In genomic region chr13:51583875-51584730, GRCh38 we compare ENCODE assay signal across 8 cellular contexts. TPM values are rescaled to one million over a fixed set of nuclear protein-coding genes. Genes with fewer than 3 reads are reported as not detected.
A peak's percentile ranks its signal among the peaks of the same experiment; 100 is the strongest.
DNase-seq lines count a peak whose midpoint lies in the region; ATAC-seq and TF ChIP-seq lines count a peak whose summit lies in the region.

A gene with protein sequence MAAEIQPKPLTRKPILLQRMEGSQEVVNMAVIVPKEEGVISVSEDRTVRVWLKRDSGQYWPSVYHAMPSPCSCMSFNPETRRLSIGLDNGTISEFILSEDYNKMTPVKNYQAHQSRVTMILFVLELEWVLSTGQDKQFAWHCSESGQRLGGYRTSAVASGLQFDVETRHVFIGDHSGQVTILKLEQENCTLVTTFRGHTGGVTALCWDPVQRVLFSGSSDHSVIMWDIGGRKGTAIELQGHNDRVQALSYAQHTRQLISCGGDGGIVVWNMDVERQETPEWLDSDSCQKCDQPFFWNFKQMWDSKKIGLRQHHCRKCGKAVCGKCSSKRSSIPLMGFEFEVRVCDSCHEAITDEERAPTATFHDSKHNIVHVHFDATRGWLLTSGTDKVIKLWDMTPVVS (plus strand): TSS chr13:51584462. CDS start chr13:51584688, 226 bp downstream.

- H3K36me3 ChIP-seq in DOHH2 (ENCODE audit: control insufficient read depth, low read length), result no peaks in the 10 kb centered on the region
- H3K36me3 ChIP-seq in GM23248 (ENCODE audit: low read depth), result no peaks in the 10 kb centered on the region

- no peaks in the 10 kb centered on the region for H3K9me3 ChIP-seq in DOHH2 (ENCODE audit: control insufficient read depth, insufficient read depth, low read length)
- no peaks in the 10 kb centered on the region for H3K9me3 ChIP-seq in GM23248 (ENCODE audit: low read depth)

- H4K20me1 ChIP-seq in DOHH2 (ENCODE audit: control insufficient read depth, insufficient read depth, low read depth, low read length), result no peaks in the 10 kb centered on the region; the same call in 1 of the 2 replicates
- no peaks in the 10 kb centered on the region for H4K20me1 ChIP-seq in GM23248 (ENCODE audit: insufficient read depth)

- peak within 1 kb of the TSS; percentile 85 for H3K4me3 ChIP-seq in DOHH2 (ENCODE audit: low read length)
- peak within 1 kb of the TSS; percentile 99 for H3K4me3 ChIP-seq in GM23248

- H3K9me2 ChIP-seq in DOHH2 (replicated peaks; ENCODE audit: control insufficient read depth, low read length) (no peaks in the 10 kb centered on the region), GM23248 (ENCODE audit: insufficient read depth) (no peaks in the 10 kb centered on the region)

- H3K4me1 ChIP-seq in DOHH2 (ENCODE audit: control insufficient read depth, low read length) (peaks cover 14% of the 10 kb centered on the region), GM23248 (ENCODE audit: insufficient read depth) (peaks cover 30% of the 10 kb centered on the region)

- H3K36me3 Mint-ChIP-seq in naive B cell, result peaks cover 0 to 2% of the 10 kb centered on the region in 2 donors
- H3K36me3 Mint-ChIP-seq in stimulated activated memory B cell treated with anti-CD40 and anti-IgM and Interleukin-4, amounts not matched to agents 10 μg/mL and 1 μg/mL and 100 μg/mL, for 72 hours, result no peaks in the 10 kb centered on the region

- H3K4me2 ChIP-seq in DOHH2 (ENCODE audit: low read length) (peak within 1 kb of the TSS; percentile 69), GM23248 (ENCODE audit: unreplicated experiment) (peak within 1 kb of the TSS; percentile 97)

- H3K79me2 ChIP-seq in DOHH2 (ENCODE audit: control insufficient read depth, low read length), result peaks cover 29% of the 10 kb centered on the region
- H3K79me2 ChIP-seq in GM23248 (ENCODE audit: insufficient read depth), result peaks cover 48% of the 10 kb centered on the region

- no peak for TF ChIP-seq CTCF in DOHH2 (IDR thresholded peaks at IDR 0.05; ENCODE audit: low read depth, low read length, poor library complexity, severe bottlenecking)

- peaks cover 31 to 39% (median 32%) of the 10 kb centered on the region in 3 donors for H3K4me1 Mint-ChIP-seq in naive B cell
- H3K4me1 Mint-ChIP-seq in stimulated activated memory B cell treated with anti-CD40 and anti-IgM and Interleukin-4, amounts not matched to agents 10 μg/mL and 1 μg/mL and 100 μg/mL, for 72 hours, result peaks cover 41% of the 10 kb centered on the region

- H3K9me3 Mint-ChIP-seq in naive B cell, result no peaks in the 10 kb centered on the region
- H3K9me3 Mint-ChIP-seq in stimulated activated memory B cell treated with anti-CD40 and anti-IgM and Interleukin-4, amounts not matched to agents 10 μg/mL and 1 μg/mL and 100 μg/mL, for 72 hours, result peaks cover under 1% of the 10 kb centered on the region

- H3K27me3 ChIP-seq in DOHH2 (ENCODE audit: control insufficient read depth, low read length) (no peaks in the 10 kb centered on the region), GM23248 (replicated peaks; ENCODE audit: insufficient read depth) (no peaks in the 10 kb centered on the region)

- peak; percentile 71 to 72 for ATAC-seq in naive B cell (ENCODE audit: low read depth in 2 of 2)
- ATAC-seq in stimulated activated memory B cell treated with anti-CD40 and anti-IgM and Interleukin-4, amounts not matched to agents 10 μg/mL and 1 μg/mL and 100 μg/mL, for 72 hours, result peak; percentile 91

- H3K27ac ChIP-seq in DOHH2 (ENCODE audit: low read depth, low read length) (peak within 1 kb of the TSS; percentile 48), GM23248 (peak within 1 kb of the TSS; percentile 82)

- peak within 1 kb of the TSS; percentile 91 to 100 (median 100) for H3K4me3 Mint-ChIP-seq in naive B cell
- H3K4me3 Mint-ChIP-seq in stimulated activated memory B cell treated with anti-CD40 and anti-IgM and Interleukin-4, amounts not matched to agents 10 μg/mL and 1 μg/mL and 100 μg/mL, for 72 hours, result peak within 1 kb of the TSS; percentile 91

- peak within 1 kb of the TSS; percentile 87 for H3K9ac ChIP-seq in GM23248

- peak within 1 kb of the TSS; percentile 91 to 100 (median 99) for H3K27ac Mint-ChIP-seq in naive B cell
- peak within 1 kb of the TSS; percentile 89 for H3K27ac Mint-ChIP-seq in stimulated activated memory B cell treated with anti-CD40 and anti-IgM and Interleukin-4, amounts not matched to agents 10 μg/mL and 1 μg/mL and 100 μg/mL, for 72 hours

- no peaks in the 10 kb centered on the region for H3K27me3 Mint-ChIP-seq in naive B cell
- no peaks in the 10 kb centered on the region for H3K27me3 Mint-ChIP-seq in stimulated activated memory B cell treated with anti-CD40 and anti-IgM and Interleukin-4, amounts not matched to agents 10 μg/mL and 1 μg/mL and 100 μg/mL, for 72 hours

- DNase-seq in GM23248 (peak; percentile 100), Kasumi-1 (lab: John Stamatoyannopoulos, UW) (peak; percentile 99 to 100), RPMI7951 (ENCODE audit: low read depth) (peak; percentile 99), fibroblast of gingiva (ENCODE audit: low read depth) (peak; percentile 100), naive B cell (peak; percentile 99)
- peak; percentile 99 for DNase-seq in activated T-helper 1 cell treated with anti-CD3 and anti-CD28 coated beads, Interleukin-2, amount 50 U/mL, for 16 hours (ENCODE audit: low read depth in 1 of 2, low spot score in 1 of 2)

- WGBS in GM23248 (ENCODE audit: low coverage in 1 of 2, low lambda C conversion rate in 2 of 2, missing lambda C conversion rate in 2 of 2), 2 experiments, result 0 to 1% methylated on average over 62 to 80 of the region's 81 CpGs

- no peaks in the 10 kb centered on the region for H3F3A ChIP-seq in DOHH2 (ENCODE audit: control insufficient read depth, insufficient read depth)
- peaks cover 26% of the 10 kb centered on the region for H3F3A ChIP-seq in GM23248 (ENCODE audit: insufficient read depth)

- in situ Hi-C loops in GM23248 (cut with MboI), result no loop called here

- peak within 1 kb of the TSS; percentile 80 for H2AFZ ChIP-seq in GM23248

RNA-seq across cellular contexts. Expression of the gene that starts here (rescaled TPM):
- total RNA-seq in GM23248 (2014; rRNA removed; shearing (Covaris generic)), result 6.9 and 17.1 TPM in 2 replicates
- polyA plus RNA-seq in GM23248 (2016; fragmentation: Nextera tagmentation; extraction: Ambion mirVana), result 11.5 and 14.2 TPM in 2 replicates
- total RNA-seq in RPMI7951 (2014; rRNA removed; shearing (Covaris generic)), result 3.4 and 3.8 TPM in 2 replicates
- 10 to 100 TPM in 1 of 6 donors, 1 to 10 TPM in 5; 7.6 to 13.6 (median 8.0) TPM for polyA plus RNA-seq in naive B cell (ENCODE audit: low read depth in 6 of 6)

Comparison
In these comparisons a context has a peak if more than half of its experiments do, and no peak if none do; other contexts are left out.
1. Peak in every context shown above with its lines: DNase-seq, ATAC-seq, H3K4me3 ChIP-seq and H3K27ac ChIP-seq.